ENCODE assay signal across 6 cellular contexts in the genomic region with DNA sequence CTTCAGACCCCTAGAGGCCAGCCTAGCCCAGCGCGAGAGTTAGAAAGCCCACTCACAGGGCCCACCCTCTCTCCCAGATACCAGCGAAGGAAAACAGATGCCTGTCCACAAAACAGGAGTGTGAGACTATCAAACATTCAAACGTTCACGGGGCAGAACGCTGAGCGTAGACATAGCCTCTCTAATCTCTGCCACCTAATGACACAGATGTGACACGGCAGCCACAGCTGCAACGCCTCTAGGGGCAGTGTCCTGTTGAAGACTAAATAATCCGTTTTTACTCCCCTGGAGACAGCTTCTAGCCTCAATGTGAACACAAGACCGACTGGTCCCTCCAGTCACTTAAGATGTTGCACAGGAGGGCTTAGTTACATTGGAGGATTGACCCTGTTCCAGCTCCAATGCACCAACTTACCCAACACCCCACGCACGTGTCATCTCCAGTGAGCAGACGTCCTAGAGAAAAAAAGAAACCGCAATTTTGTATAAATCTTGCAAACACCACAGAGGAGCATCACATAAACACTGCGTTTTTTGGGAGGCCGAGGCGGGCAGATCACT. TPM values are rescaled to one million over a fixed set of nuclear protein-coding genes. Genes with fewer than 3 reads are reported as not detected.
A peak's percentile ranks its signal among the peaks of the same experiment; 100 is the strongest.
DNase-seq lines count a peak whose midpoint lies in the region; ATAC-seq lines count a peak whose summit lies in the region.

No MANE protein-coding gene starts in this region.

- peaks cover 7% of the 10 kb centered on the region for H3K27me3 ChIP-seq in iPS-15b (ENCODE audit: control insufficient read depth, insufficient read depth, low read length)

- CTCF ChIA-PET in activated CD4-positive, alpha-beta T cell treated with anti-CD3 and anti-CD28 coated beads, Interleukin-2, amount 10 ng/mL, durations not matched to agents 7 days and 5 days (lab: Charles Lee): interaction anchor here (0.6 to 4.6 kb wide), 12 partner anchors 10 to 614 kb away, joined by 3 to 44 read pairs (median 4); no protein-coding TSS in a partner anchor

- H3K36me3 Mint-ChIP-seq in activated CD4-positive, alpha-beta T cell treated with anti-CD3 and anti-CD28 coated beads, Interleukin-2, amount 10 ng/mL, durations not matched to agents 7 days and 5 days (ENCODE audit: low read depth): peaks cover 34% of the 10 kb centered on the region

- H3K9me3 Mint-ChIP-seq in activated CD4-positive, alpha-beta T cell treated with anti-CD3 and anti-CD28 coated beads, Interleukin-2, amount 10 ng/mL, durations not matched to agents 7 days and 5 days: no peaks in the 10 kb centered on the region

- peak overlapping the region; percentile 89 for H3K27ac Mint-ChIP-seq in activated CD4-positive, alpha-beta T cell treated with anti-CD3 and anti-CD28 coated beads, Interleukin-2, amount 10 ng/mL, durations not matched to agents 7 days and 5 days

- H3K36me3 ChIP-seq in iPS-15b (ENCODE audit: control insufficient read depth, insufficient read depth, low read length): peaks cover 46% of the 10 kb centered on the region

- no peaks in the 10 kb centered on the region for H3K9me3 ChIP-seq in iPS-15b (ENCODE audit: control insufficient read depth, insufficient read depth, low read length)

- peak overlapping the region; percentile 80 for H3K4me3 ChIP-seq in iPS-15b (ENCODE audit: low read depth, low read length)

- peaks cover 10% of the 10 kb centered on the region for H3K4me1 ChIP-seq in iPS-15b (ENCODE audit: control insufficient read depth, insufficient read depth, low read length)

- peak overlapping the region; percentile 92 for H3K4me3 Mint-ChIP-seq in activated CD4-positive, alpha-beta T cell treated with anti-CD3 and anti-CD28 coated beads, Interleukin-2, amount 10 ng/mL, durations not matched to agents 7 days and 5 days

- H3K9ac ChIP-seq in iPS-15b (ENCODE audit: low read depth, low read length): peak overlapping the region; percentile 92

- ATAC-seq in GM21619 (IDR thresholded peaks at IDR 0.05; ENCODE audit: unreplicated experiment): no peak

- H3K27me3 Mint-ChIP-seq in activated CD4-positive, alpha-beta T cell treated with anti-CD3 and anti-CD28 coated beads, Interleukin-2, amount 10 ng/mL, durations not matched to agents 7 days and 5 days: no peaks in the 10 kb centered on the region

- DNase-seq in HUDEP-2 (lab: John Stamatoyannopoulos, UW; ENCODE audit: unreplicated experiment in 76 of 76) (peak in 55 of 76 experiments; percentile 10 to 68 (median 42)), NCI-H128 (lab: John Stamatoyannopoulos, UW; ENCODE audit: unreplicated experiment) (no peak), NCI-H146 (lab: John Stamatoyannopoulos, UW) (no peak)
- peak; percentile 66 for DNase-seq in activated CD4-positive, alpha-beta T cell treated with anti-CD3 and anti-CD28 coated beads, Interleukin-2, amount 10 ng/mL, durations not matched to agents 7 days and 5 days

- H3K4me1 Mint-ChIP-seq in activated CD4-positive, alpha-beta T cell treated with anti-CD3 and anti-CD28 coated beads, Interleukin-2, amount 10 ng/mL, durations not matched to agents 7 days and 5 days: peaks cover 32% of the 10 kb centered on the region

- POLR2A ChIA-PET in activated CD4-positive, alpha-beta T cell treated with anti-CD3 and anti-CD28 coated beads, Interleukin-2, amount 10 ng/mL, durations not matched to agents 7 days and 5 days (lab: Charles Lee): interaction anchor here (0.6 kb wide), 2 partner anchors 9 to 44 kb away, joined by 6 read pairs; no protein-coding TSS in a partner anchor

RNA-seq across cellular contexts. Expression of a gene that starts 14.3 kb away (rescaled TPM):
- total RNA-seq in activated CD4-positive, alpha-beta T cell treated with anti-CD3 and anti-CD28 coated beads, Interleukin-2, amount 10 ng/mL, durations not matched to agents 7 days and 5 days: not detected

RNA-seq across cellular contexts. Expression of a gene that starts 16.0 kb away (rescaled TPM):
- not detected for total RNA-seq in activated CD4-positive, alpha-beta T cell treated with anti-CD3 and anti-CD28 coated beads, Interleukin-2, amount 10 ng/mL, durations not matched to agents 7 days and 5 days

RNA-seq across cellular contexts. Expression of a gene that starts 21.6 kb away (rescaled TPM):
- not detected for total RNA-seq in activated CD4-positive, alpha-beta T cell treated with anti-CD3 and anti-CD28 coated beads, Interleukin-2, amount 10 ng/mL, durations not matched to agents 7 days and 5 days

RNA-seq across cellular contexts. Expression of a gene that starts 31.3 kb away (rescaled TPM):
- not detected for total RNA-seq in activated CD4-positive, alpha-beta T cell treated with anti-CD3 and anti-CD28 coated beads, Interleukin-2, amount 10 ng/mL, durations not matched to agents 7 days and 5 days

RNA-seq across cellular contexts. Expression of a gene that starts 37.6 kb away (rescaled TPM):
- total RNA-seq in activated CD4-positive, alpha-beta T cell treated with anti-CD3 and anti-CD28 coated beads, Interleukin-2, amount 10 ng/mL, durations not matched to agents 7 days and 5 days: not detected

Comparison
In these comparisons a context has a peak if more than half of its experiments do, and no peak if none do; other contexts are left out.
1. DNase-seq: peak in HUDEP-2 (55 of 76) and activated CD4-positive, alpha-beta T cell treated with anti-CD3 and anti-CD28 coated beads, Interleukin-2, amount 10 ng/mL, durations not matched to agents 7 days and 5 days (single experiment); none in NCI-H128 (single experiment) and NCI-H146 (single experiment).